1 cellular context compared by ENCODE assay signal in genomic region chr12:108838194-108839010, GRCh38.
A peak's percentile ranks its signal among the peaks of the same experiment; 100 is the strongest.
TF ChIP-seq lines count a peak whose summit lies in the region.

No MANE protein-coding gene starts in this region.

TF ChIP-seq in K562, 482 proteins besides CTCF, POLR2A, EP300 and RAD21 (continued from another document):
- TF ChIP-seq NFE2L1 (tag; IDR thresholded peaks at IDR 0.05; ENCODE audit: borderline replicate concordance, low read depth) = peak; percentile 6; the same call in 1 of the 2 replicates
- TF ChIP-seq, protein P1, sequence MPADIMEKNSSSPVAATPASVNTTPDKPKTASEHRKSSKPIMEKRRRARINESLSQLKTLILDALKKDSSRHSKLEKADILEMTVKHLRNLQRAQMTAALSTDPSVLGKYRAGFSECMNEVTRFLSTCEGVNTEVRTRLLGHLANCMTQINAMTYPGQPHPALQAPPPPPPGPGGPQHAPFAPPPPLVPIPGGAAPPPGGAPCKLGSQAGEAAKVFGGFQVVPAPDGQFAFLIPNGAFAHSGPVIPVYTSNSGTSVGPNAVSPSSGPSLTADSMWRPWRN (IDR thresholded peaks at IDR 0.05; ENCODE audit: low read depth) = peak; percentile 82
- TF ChIP-seq RCOR1 (IDR thresholded peaks at IDR 0.05; ENCODE audit: borderline replicate concordance in 1 of 2, low read depth in 2 of 2, low read length in 2 of 2) = peak in 1 of 2 experiments; percentile 65; a peak in 1 of 4 replicates
- TF ChIP-seq, protein P2, sequence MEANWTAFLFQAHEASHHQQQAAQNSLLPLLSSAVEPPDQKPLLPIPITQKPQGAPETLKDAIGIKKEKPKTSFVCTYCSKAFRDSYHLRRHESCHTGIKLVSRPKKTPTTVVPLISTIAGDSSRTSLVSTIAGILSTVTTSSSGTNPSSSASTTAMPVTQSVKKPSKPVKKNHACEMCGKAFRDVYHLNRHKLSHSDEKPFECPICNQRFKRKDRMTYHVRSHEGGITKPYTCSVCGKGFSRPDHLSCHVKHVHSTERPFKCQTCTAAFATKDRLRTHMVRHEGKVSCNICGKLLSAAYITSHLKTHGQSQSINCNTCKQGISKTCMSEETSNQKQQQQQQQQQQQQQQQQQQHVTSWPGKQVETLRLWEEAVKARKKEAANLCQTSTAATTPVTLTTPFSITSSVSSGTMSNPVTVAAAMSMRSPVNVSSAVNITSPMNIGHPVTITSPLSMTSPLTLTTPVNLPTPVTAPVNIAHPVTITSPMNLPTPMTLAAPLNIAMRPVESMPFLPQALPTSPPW (CRISPR knock-in tag; IDR thresholded peaks at IDR 0.05) = peak; percentile 28; the same call in 1 of the 2 replicates
- TF ChIP-seq PHF20 (IDR thresholded peaks at IDR 0.05; ENCODE audit: partially characterized antibody) = no peak
- no peak for TF ChIP-seq SP2 (IDR thresholded peaks at IDR 0.05; ENCODE audit: extremely low read depth, low read depth, low read length, poor library complexity, severe bottlenecking)
- TF ChIP-seq TRIM25 (IDR thresholded peaks at IDR 0.05; ENCODE audit: borderline replicate concordance) = no peak
- no peak for TF ChIP-seq ZNF197 (CRISPR knock-in tag; IDR thresholded peaks at IDR 0.05; ENCODE audit: low read depth)
- TF ChIP-seq, protein P3, sequence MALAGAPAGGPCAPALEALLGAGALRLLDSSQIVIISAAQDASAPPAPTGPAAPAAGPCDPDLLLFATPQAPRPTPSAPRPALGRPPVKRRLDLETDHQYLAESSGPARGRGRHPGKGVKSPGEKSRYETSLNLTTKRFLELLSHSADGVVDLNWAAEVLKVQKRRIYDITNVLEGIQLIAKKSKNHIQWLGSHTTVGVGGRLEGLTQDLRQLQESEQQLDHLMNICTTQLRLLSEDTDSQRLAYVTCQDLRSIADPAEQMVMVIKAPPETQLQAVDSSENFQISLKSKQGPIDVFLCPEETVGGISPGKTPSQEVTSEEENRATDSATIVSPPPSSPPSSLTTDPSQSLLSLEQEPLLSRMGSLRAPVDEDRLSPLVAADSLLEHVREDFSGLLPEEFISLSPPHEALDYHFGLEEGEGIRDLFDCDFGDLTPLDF (CRISPR knock-in tag; IDR thresholded peaks at IDR 0.05) = 0 out of 2 replicates have a peak, but pooled peaks have one; percentile 42
- TF ChIP-seq HMBOX1 (IDR thresholded peaks at IDR 0.05) = no peak
- peak; percentile 95 for TF ChIP-seq BHLHE40 (IDR thresholded peaks at IDR 0.05; ENCODE audit: low read length)
- TF ChIP-seq ZNF592 (IDR thresholded peaks at IDR 0.05) = peak; percentile 99
- peak; percentile 97 for TF ChIP-seq ETV5 (CRISPR knock-in tag; IDR thresholded peaks at IDR 0.05; ENCODE audit: low read depth)
- TF ChIP-seq HDAC8 (tag; IDR thresholded peaks at IDR 0.05) = peak; percentile 83
- no peak for TF ChIP-seq RBM34 (IDR thresholded peaks at IDR 0.05; ENCODE audit: borderline replicate concordance, insufficient read depth, low read length)
- TF ChIP-seq ZNF316 (IDR thresholded peaks at IDR 0.05) = peak; percentile 91
- no peak for TF ChIP-seq STAG1 (CRISPR knock-in tag; IDR thresholded peaks at IDR 0.05; ENCODE audit: borderline replicate concordance)
- TF ChIP-seq ATF1 (CRISPR knock-in tag; IDR thresholded peaks at IDR 0.05) = no peak
- peak; percentile 38; the same call in 1 of the 2 replicates for TF ChIP-seq ATF1 (tag; IDR thresholded peaks at IDR 0.05)
- TF ChIP-seq MAFF (IDR thresholded peaks at IDR 0.05; ENCODE audit: low read length) = peak; percentile 48; the same call in 1 of the 2 replicates
- TF ChIP-seq CTBP1 (IDR thresholded peaks at IDR 0.05; ENCODE audit: borderline replicate concordance) = peak; percentile 88
- TF ChIP-seq TCFL5 (CRISPR knock-in tag; conservative IDR thresholded peaks at IDR 0.05) = 0 out of 2 replicates have a peak, but pooled peaks have one; percentile 21
- peak; percentile 71; the same call in 1 of the 2 replicates for TF ChIP-seq SMARCC2 (IDR thresholded peaks at IDR 0.05; ENCODE audit: low read depth)
- peak; percentile 87 for TF ChIP-seq ZKSCAN8 (CRISPR knock-in tag; IDR thresholded peaks at IDR 0.05)
- TF ChIP-seq KDM5B (IDR thresholded peaks at IDR 0.05; ENCODE audit: insufficient replicate concordance, low read depth, low read length) = no peak
- TF ChIP-seq CBX2 (IDR thresholded peaks at IDR 0.05; ENCODE audit: insufficient read depth, low read length, poor library complexity, severe bottlenecking) = no peak
